In the genomic region with DNA sequence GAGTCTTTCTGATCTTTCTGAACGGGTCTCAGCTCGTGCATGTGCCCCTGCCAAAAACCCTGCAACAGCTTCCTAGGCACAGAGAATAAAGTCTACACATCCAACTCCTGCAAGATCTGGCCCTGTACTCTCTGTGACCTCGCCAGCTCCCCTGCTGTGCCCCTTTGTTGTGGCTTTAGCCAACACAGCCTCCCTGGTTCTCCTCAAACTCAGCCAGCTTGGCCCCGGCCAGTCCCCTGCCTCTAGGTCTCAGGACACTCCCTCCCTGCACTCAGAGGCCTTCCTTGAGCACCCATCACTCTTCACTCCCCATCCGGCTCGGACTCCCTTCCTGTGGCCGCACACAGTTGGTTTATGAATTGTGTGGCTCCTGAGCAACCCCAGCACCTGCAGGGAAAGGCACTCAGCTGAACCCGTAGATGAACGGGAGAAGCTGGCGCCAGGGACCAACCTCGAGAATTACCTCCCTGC, we compare ENCODE assay signal across 9 cellular contexts. TPM values are rescaled to one million over a fixed set of nuclear protein-coding genes. Genes with fewer than 3 reads are reported as not detected.
DNase-seq lines count a peak whose midpoint lies in the region; ATAC-seq and TF ChIP-seq lines count a peak whose summit lies in the region.
"Had no signal": no experiment of that assay in that cellular context is flagged by ENCODE, and none has a peak within 500 bp of the region (broad histone marks: within the 10 kb centered on the region; RNA-seq: fewer than 3 reads in every experiment).

No MANE protein-coding gene starts in this region.

- H3K14ac ChIP-seq in mesenchymal stem cell (ENCODE audit: low read length in 2 of 2) = no peak overlapping the region

- H4K91ac ChIP-seq in mesenchymal stem cell (ENCODE audit: low read length) = peak overlapping the region; percentile 61

- H3K36me3 ChIP-seq in adipocyte (ENCODE audit: control insufficient read depth, insufficient read depth, low read length, severe bottlenecking) (no peaks in the 10 kb centered on the region), mesenchymal stem cell (ENCODE audit: control insufficient read depth in 1 of 2, insufficient read depth in 2 of 2, low read depth in 1 of 2, low read length in 2 of 2) (peaks cover 0 to 35% of the 10 kb centered on the region in 2 experiments), mucosa of descending colon (ENCODE audit: low read depth) (peaks cover 3% of the 10 kb centered on the region)

- no peak for ATAC-seq in mucosa of descending colon
- ATAC-seq: activated naive CD4-positive, alpha-beta T cell treated with anti-CD3 and anti-CD28 coated beads, Interleukin-2, amount 50 U/mL, for 72 hours had no signal

- no peaks in the 10 kb centered on the region for H3K27me3 ChIP-seq in adipocyte (replicated peaks; ENCODE audit: control insufficient read depth, insufficient read depth, low read length)
- H3K27me3 ChIP-seq in mesenchymal stem cell (ENCODE audit: control insufficient read depth in 1 of 2, insufficient read depth in 1 of 2, low read length in 2 of 2) = no peaks in the 10 kb centered on the region

- no peak for DNase-seq in AG10803 (ENCODE audit: low read depth)
- DNase-seq in HFF-Myc (ENCODE audit: extremely low read depth, low read depth) = no peak
- DNase-seq in adipocyte (ENCODE audit: low read depth) = no peak
- DNase-seq in mesenchymal stem cell = no peak
- no peak for DNase-seq in HCEC 1CT
- DNase-seq in mucosa of descending colon = no peak
- no peak for DNase-seq in HuH-7.5 (ENCODE audit: low spot score)
- no peak for DNase-seq in dermis blood vessel endothelial cell

- H3K79me1 ChIP-seq in mesenchymal stem cell (replicated peaks; ENCODE audit: low read length, poor library complexity, severe bottlenecking) = peaks cover 36% of the 10 kb centered on the region

- 92% methylated on average over 11 of the region's 11 CpGs for WGBS in mesenchymal stem cell

- H2BK15ac ChIP-seq in mesenchymal stem cell (ENCODE audit: low read depth, poor library complexity, severe bottlenecking) = peak overlapping the region; percentile 48

- H3K4ac ChIP-seq in mesenchymal stem cell (ENCODE audit: low read depth in 1 of 2, low read length in 2 of 2) = no peak overlapping the region

- peaks cover 13% of the 10 kb centered on the region for H3K4me1 ChIP-seq in adipocyte (ENCODE audit: control insufficient read depth, insufficient read depth, low read length)
- H3K4me1 ChIP-seq in mesenchymal stem cell (ENCODE audit: control insufficient read depth, insufficient read depth, low read depth, low read length) = peaks cover 21% of the 10 kb centered on the region
- H3K4me1 ChIP-seq in mucosa of descending colon (ENCODE audit: low read depth) = peaks cover 17% of the 10 kb centered on the region

- peak overlapping the region; percentile 13 for H4K8ac ChIP-seq in mesenchymal stem cell (ENCODE audit: low read length)

- no peak overlapping the region for H2AFZ ChIP-seq in mesenchymal stem cell (ENCODE audit: low read depth, low read length)

- no peak overlapping the region for H3K18ac ChIP-seq in mesenchymal stem cell (ENCODE audit: low read depth in 1 of 2, low read length in 2 of 2)

- intact Hi-C loops in mucosa of descending colon (cut with DNase I, micrococcal nuclease) = no loop called here

- no peak overlapping the region for H2BK120ac ChIP-seq in mesenchymal stem cell (ENCODE audit: low read depth, low read length)

- no peaks in the 10 kb centered on the region for H3K9me3 ChIP-seq in adipocyte (ENCODE audit: control insufficient read depth, low read length)
- no peaks in the 10 kb centered on the region for H3K9me3 ChIP-seq in mesenchymal stem cell (ENCODE audit: control insufficient read depth, low read length)
- H3K9me3 ChIP-seq in mucosa of descending colon = no peaks in the 10 kb centered on the region

- no peak overlapping the region for H2BK12ac ChIP-seq in mesenchymal stem cell (ENCODE audit: low read length in 2 of 2)

- H3K27ac ChIP-seq in mesenchymal stem cell (ENCODE audit: low read length, poor library complexity, severe bottlenecking) = no peak overlapping the region

- H3K9ac ChIP-seq in adipocyte (ENCODE audit: low read length) (no peak overlapping the region), mesenchymal stem cell (ENCODE audit: low read length) (peak overlapping the region; percentile 79)

- TF ChIP-seq CTCF in AG10803 (conservative IDR thresholded peaks at IDR 0.05; ENCODE audit: low read length) (no peak), HFF-Myc (IDR thresholded peaks at IDR 0.05; ENCODE audit: low read depth, low read length, missing control alignments) (no peak), mucosa of descending colon (IDR thresholded peaks at IDR 0.05) (no peak)

- H2AK5ac ChIP-seq in mesenchymal stem cell (ENCODE audit: low read length, severe bottlenecking) = no peak overlapping the region

- H3K4me3 ChIP-seq in AG10803 (ENCODE audit: low read length) = peak overlapping the region; percentile 69
- H3K4me3 ChIP-seq in HFF-Myc (replicated peaks; ENCODE audit: low read depth, low read length) = peak overlapping the region; percentile 78
- H3K4me3 ChIP-seq in adipocyte (ENCODE audit: low read length) = peak overlapping the region; percentile 82
- peak overlapping the region; percentile 29 to 85 for H3K4me3 ChIP-seq in mesenchymal stem cell (ENCODE audit: insufficient read depth in 1 of 2, low read depth in 1 of 2, low read length in 2 of 2)
- no peak overlapping the region for H3K4me3 ChIP-seq in mucosa of descending colon

- peak overlapping the region in 1 of 2 experiments; percentile 78 for H3K23ac ChIP-seq in mesenchymal stem cell (ENCODE audit: low read length in 2 of 2)

- H3K4me2 ChIP-seq in mesenchymal stem cell (ENCODE audit: low read length, poor library complexity, severe bottlenecking) = peak overlapping the region; percentile 69

- H2BK5ac ChIP-seq in mesenchymal stem cell (ENCODE audit: low read depth, low read length, poor library complexity, severe bottlenecking) = no peak overlapping the region

RNA-seq across cellular contexts. Expression of a gene that starts 1.4 kb away (rescaled TPM):
- 4.5 TPM for polyA plus RNA-seq in mesenchymal stem cell (2013, experiment 1 of 2)
- 4.3 TPM for polyA plus RNA-seq in mesenchymal stem cell (2013, experiment 2 of 2)
- total RNA-seq in mucosa of descending colon (1 to 10 TPM; 5.7 to 9.3 (median 8.7) TPM), dermis blood vessel endothelial cell (11.3 and 12.3 TPM in 2 replicates)

RNA-seq across cellular contexts. Expression of a gene that starts 17.4 kb away (rescaled TPM):
- polyA plus RNA-seq in mesenchymal stem cell (2013, experiment 1 of 2) = 17.7 TPM
- polyA plus RNA-seq in mesenchymal stem cell (2013, experiment 2 of 2) = 18.9 TPM
- total RNA-seq in mucosa of descending colon (10 to 100 TPM; 37.4 to 60.2 (median 50.0) TPM), dermis blood vessel endothelial cell (12.1 and 24.5 TPM in 2 replicates)

RNA-seq across cellular contexts. Expression of a gene that starts 17.7 kb away (rescaled TPM):
- 206 TPM for polyA plus RNA-seq in mesenchymal stem cell (2013, experiment 1 of 2)
- 215 TPM for polyA plus RNA-seq in mesenchymal stem cell (2013, experiment 2 of 2)
- 10 to 100 TPM; 24.5 to 31.6 (median 31.2) TPM for total RNA-seq in mucosa of descending colon
- 18.4 and 26.9 TPM in 2 replicates for total RNA-seq in dermis blood vessel endothelial cell

RNA-seq across cellular contexts. Expression of a gene that starts 55.4 kb away (rescaled TPM):
- 0.29 TPM for polyA plus RNA-seq in mesenchymal stem cell (2013, experiment 1 of 2)
- polyA plus RNA-seq in mesenchymal stem cell (2013, experiment 2 of 2) = 0.40 TPM
- total RNA-seq in mucosa of descending colon (10 to 100 TPM in 2 of 3 donors, 1 to 10 TPM in 1; 9.9 to 23.8 (median 15.6) TPM), dermis blood vessel endothelial cell (4.0 and 4.1 TPM in 2 replicates)

RNA-seq across cellular contexts. Expression of a gene that starts 56.1 kb away (rescaled TPM):
- polyA plus RNA-seq in mesenchymal stem cell (2013, experiment 1 of 2) = not detected
- polyA plus RNA-seq in mesenchymal stem cell (2013, experiment 2 of 2) = not detected
- total RNA-seq in mucosa of descending colon = not detected
- total RNA-seq in dermis blood vessel endothelial cell = not detected in 2 replicates
- total RNA-seq: activated naive CD4-positive, alpha-beta T cell treated with anti-CD3 and anti-CD28 coated beads, Interleukin-2, amount 50 U/mL, for 72 hours had no signal
